ENCODE assay signal across 1 cellular context in genomic region chr21:38824124-38824822, GRCh38.
TF ChIP-seq lines count a peak whose summit lies in the region.

No MANE protein-coding gene starts in this region.

TF ChIP-seq in HepG2, 621 proteins besides CTCF, POLR2A, EP300 and RAD21 (continued from another document):
- TF ChIP-seq POGK (CRISPR knock-in tag; conservative IDR thresholded peaks at IDR 0.05) (0 out of 2 replicates have a peak, but pooled peaks have one; percentile 37), ZNF841 (CRISPR knock-in tag; IDR thresholded peaks at IDR 0.05; ENCODE audit: borderline replicate concordance) (no peak), ZNF17 (CRISPR knock-in tag; IDR thresholded peaks at IDR 0.05) (no peak), DNMT3B (CRISPR knock-in tag; conservative IDR thresholded peaks at IDR 0.05) (0 out of 2 replicates have a peak, but pooled peaks have one; percentile 55), ONECUT2 (CRISPR knock-in tag; IDR thresholded peaks at IDR 0.05) (no peak)
